ENCODE assay signal across 24 cellular contexts in genomic region chr5:179317411-179318192, GRCh38. TPM values are rescaled to one million over a fixed set of nuclear protein-coding genes. Genes with fewer than 3 reads are reported as not detected.
DNase-seq lines count a peak whose midpoint lies in the region; TF ChIP-seq lines count a peak whose summit lies in the region.
"Had no signal": no experiment of that assay in that cellular context is flagged by ENCODE, and none has a peak within 500 bp of the region (broad histone marks: within the 10 kb centered on the region; RNA-seq: fewer than 3 reads in every experiment).

No MANE protein-coding gene starts in this region.

- H3K36me3 ChIP-seq in endodermal cell (ENCODE audit: control insufficient read depth, insufficient read depth, low read length), result no peaks in the 10 kb centered on the region
- no peaks in the 10 kb centered on the region for H3K36me3 ChIP-seq in mesendoderm (ENCODE audit: control insufficient read depth, insufficient read depth, low read length)
- H3K36me3 ChIP-seq in sigmoid colon, result no peaks in the 10 kb centered on the region
- H3K36me3 ChIP-seq in transverse colon, result no peaks in the 10 kb centered on the region
- H3K36me3 ChIP-seq: thyroid gland had no signal

- H3K27ac ChIP-seq in endodermal cell (ENCODE audit: low read depth, low read length), result peak overlapping the region; percentile 57
- peak overlapping the region; percentile 10 for H3K27ac ChIP-seq in mesendoderm (ENCODE audit: low read depth, low read length)
- no peak overlapping the region for H3K27ac ChIP-seq in sigmoid colon
- no peak overlapping the region for H3K27ac ChIP-seq in transverse colon
- H3K27ac ChIP-seq: parathyroid adenoma, thyroid gland had no signal

- H3K4me1 ChIP-seq in endodermal cell (ENCODE audit: control insufficient read depth, insufficient read depth, low read length), result no peaks in the 10 kb centered on the region
- no peaks in the 10 kb centered on the region for H3K4me1 ChIP-seq in mesendoderm (ENCODE audit: control insufficient read depth, low read depth, low read length)
- peaks cover 0 to 24% (median 17%) of the 10 kb centered on the region in 4 donors for H3K4me1 ChIP-seq in sigmoid colon
- peaks cover 0 to 6% (median 4%) of the 10 kb centered on the region in 4 donors for H3K4me1 ChIP-seq in transverse colon
- H3K4me1 ChIP-seq: parathyroid adenoma had no signal

- H3K4me3 Mint-ChIP-seq in activated naive CD4-positive, alpha-beta T cell treated with anti-CD3 and anti-CD28 coated beads, Interleukin-2, amount 50 U/mL, for 24 hours, result no peak overlapping the region
- H3K4me3 Mint-ChIP-seq in endodermal cell, result no peak overlapping the region
- H3K4me3 Mint-ChIP-seq: activated CD8-positive, alpha-beta T cell treated with anti-CD3 and anti-CD28 coated beads for 36 hours; CD4-positive, CD25-positive, alpha-beta regulatory T cell; mesothelial cell of epicardium; naive thymus-derived CD8-positive, alpha-beta T cell; stimulated activated naive CD8-positive, alpha-beta T cell treated with anti-CD3 and anti-CD28 coated beads, Interleukin-15, amount 100 ng/mL, for 72 hours; T-helper 1 cell treated with Interleukin-12 subunit alpha and Interleukin-12 subunit beta and Interleukin-4 antibody, amounts not matched to agents 30 μg/mL and 1 μg/mL, for 36 hours had no signal

- TF ChIP-seq POLR2A in sigmoid colon (IDR thresholded peaks at IDR 0.05) (no peak), transverse colon (IDR thresholded peaks at IDR 0.05) (no peak)

- no peak overlapping the region for H2BK5ac ChIP-seq in mesendoderm (ENCODE audit: low read length)

- H3K4me1 Mint-ChIP-seq in activated naive CD4-positive, alpha-beta T cell treated with anti-CD3 and anti-CD28 coated beads, Interleukin-2, amount 50 U/mL, for 24 hours, result no peaks in the 10 kb centered on the region
- peaks cover 9% of the 10 kb centered on the region for H3K4me1 Mint-ChIP-seq in endodermal cell
- H3K4me1 Mint-ChIP-seq: CD4-positive, CD25-positive, alpha-beta regulatory T cell; naive thymus-derived CD8-positive, alpha-beta T cell; stimulated activated naive CD8-positive, alpha-beta T cell treated with anti-CD3 and anti-CD28 coated beads, Interleukin-15, amount 100 ng/mL, for 72 hours had no signal

- no peak overlapping the region for H3K9ac ChIP-seq in endodermal cell (ENCODE audit: extremely low read depth, low read length, poor library complexity, severe bottlenecking)
- H3K9ac ChIP-seq in mesendoderm (ENCODE audit: low read length), result no peak overlapping the region
- H3K9ac ChIP-seq: parathyroid adenoma had no signal

- WGBS in endodermal cell (ENCODE audit: insufficient coverage in 1 of 2, insufficient read length in 1 of 2), 2 experiments, result 88 to 93% methylated on average over 13 to 19 of the region's 19 CpGs
- WGBS in mesendoderm (ENCODE audit: extremely low coverage, insufficient coverage, low lambda C conversion rate), result no CpG with 5 or more reads among the region's 19 CpGs
- 76 to 84% methylated on average over 19 of the region's 19 CpGs for WGBS in sigmoid colon, 2 donors
- 83% methylated on average over 19 of the region's 19 CpGs; no CpG with 5 or more reads in 1 of the 2 donors for WGBS in transverse colon (ENCODE audit: low coverage in 1 of 2), 2 donors

- no peak overlapping the region for H3K18ac ChIP-seq in mesendoderm (ENCODE audit: low read length)

- H3K27me3 ChIP-seq in endodermal cell (ENCODE audit: control insufficient read depth, insufficient read depth, low read length, poor library complexity, severe bottlenecking) (no peaks in the 10 kb centered on the region), mesendoderm (ENCODE audit: insufficient read depth, low read length, poor library complexity) (no peaks in the 10 kb centered on the region), sigmoid colon (no peaks in the 10 kb centered on the region), transverse colon (no peaks in the 10 kb centered on the region)
- H3K27me3 ChIP-seq: thyroid gland had no signal

- TF ChIP-seq CTCF in endodermal cell (conservative IDR thresholded peaks at IDR 0.05) (no peak), sigmoid colon (IDR thresholded peaks at IDR 0.05) (no peak), transverse colon (IDR thresholded peaks at IDR 0.05) (no peak)

- no peak overlapping the region for H2BK120ac ChIP-seq in mesendoderm (ENCODE audit: low read depth, low read length)

- in situ Hi-C loops in transverse colon (cut with MboI; ENCODE audit: low pct_ligation_motif_present in 1 of 4, low pct_unique_long_range_greater_than_20kb in 1 of 4, low sequenced_read_pairs in 3 of 4), result no loop called here
- in situ Hi-C loops in KBM-7 (cut with MboI; ENCODE audit: low pct_unique_long_range_greater_than_20kb, low sequenced_read_pairs), result no loop called here

- H3K27ac Mint-ChIP-seq in activated naive CD4-positive, alpha-beta T cell treated with anti-CD3 and anti-CD28 coated beads, Interleukin-2, amount 50 U/mL, for 24 hours, result peak overlapping the region; percentile 17
- H3K27ac Mint-ChIP-seq in endodermal cell, result no peak overlapping the region
- H3K27ac Mint-ChIP-seq: activated CD8-positive, alpha-beta T cell treated with anti-CD3 and anti-CD28 coated beads for 36 hours; CD4-positive, CD25-positive, alpha-beta regulatory T cell; mesothelial cell of epicardium; naive thymus-derived CD8-positive, alpha-beta T cell; stimulated activated naive CD8-positive, alpha-beta T cell treated with anti-CD3 and anti-CD28 coated beads, Interleukin-15, amount 100 ng/mL, for 72 hours; T-helper 1 cell treated with Interleukin-12 subunit alpha and Interleukin-12 subunit beta and Interleukin-4 antibody, amounts not matched to agents 30 μg/mL and 1 μg/mL, for 36 hours had no signal

- H3K27me3 Mint-ChIP-seq in activated naive CD4-positive, alpha-beta T cell treated with anti-CD3 and anti-CD28 coated beads, Interleukin-2, amount 50 U/mL, for 24 hours, result peaks cover 3% of the 10 kb centered on the region
- H3K27me3 Mint-ChIP-seq in endodermal cell (ENCODE audit: insufficient read depth), result peaks cover 2% of the 10 kb centered on the region
- H3K27me3 Mint-ChIP-seq: activated CD8-positive, alpha-beta T cell treated with anti-CD3 and anti-CD28 coated beads for 36 hours; CD4-positive, CD25-positive, alpha-beta regulatory T cell; stimulated activated naive CD8-positive, alpha-beta T cell treated with anti-CD3 and anti-CD28 coated beads, Interleukin-15, amount 100 ng/mL, for 72 hours had no signal

- H3K56ac ChIP-seq in mesendoderm (ENCODE audit: low read length), result no peak overlapping the region

- no peak overlapping the region for H3K4me2 ChIP-seq in mesendoderm (ENCODE audit: low read length)

- H3K4me3 ChIP-seq in endodermal cell (ENCODE audit: low read length), result no peak overlapping the region
- H3K4me3 ChIP-seq in mesendoderm (ENCODE audit: low read length), result no peak overlapping the region
- H3K4me3 ChIP-seq in sigmoid colon, result no peak overlapping the region
- no peak overlapping the region for H3K4me3 ChIP-seq in transverse colon
- H3K4me3 ChIP-seq: thyroid gland had no signal

- no peaks in the 10 kb centered on the region for H3K9me3 Mint-ChIP-seq in activated naive CD4-positive, alpha-beta T cell treated with anti-CD3 and anti-CD28 coated beads, Interleukin-2, amount 50 U/mL, for 24 hours
- peaks cover 7% of the 10 kb centered on the region for H3K9me3 Mint-ChIP-seq in endodermal cell
- H3K9me3 Mint-ChIP-seq: activated CD8-positive, alpha-beta T cell treated with anti-CD3 and anti-CD28 coated beads for 36 hours; CD4-positive, CD25-positive, alpha-beta regulatory T cell; naive thymus-derived CD8-positive, alpha-beta T cell; stimulated activated naive CD8-positive, alpha-beta T cell treated with anti-CD3 and anti-CD28 coated beads, Interleukin-15, amount 100 ng/mL, for 72 hours; T-helper 1 cell treated with Interleukin-12 subunit alpha and Interleukin-12 subunit beta and Interleukin-4 antibody, amounts not matched to agents 30 μg/mL and 1 μg/mL, for 36 hours had no signal

- H3K9me3 ChIP-seq in endodermal cell (ENCODE audit: control insufficient read depth, low read length) (peaks cover 4% of the 10 kb centered on the region), sigmoid colon (no peaks in the 10 kb centered on the region), transverse colon (no peaks in the 10 kb centered on the region)
- H3K9me3 ChIP-seq: thyroid gland had no signal

- no peak overlapping the region for H4K5ac ChIP-seq in mesendoderm (ENCODE audit: low read length)

- H2BK15ac ChIP-seq in mesendoderm (replicated peaks; ENCODE audit: low read depth), result no peak overlapping the region

- intact Hi-C loops in sigmoid colon (cut with DNase I), result no loop called here
- intact Hi-C loops in transverse colon (cut with DNase I; ENCODE audit: low total_unique reads), result no loop called here

- H2AK5ac ChIP-seq in mesendoderm (ENCODE audit: low read length), result no peak overlapping the region

- H3K36me3 Mint-ChIP-seq in activated naive CD4-positive, alpha-beta T cell treated with anti-CD3 and anti-CD28 coated beads, Interleukin-2, amount 50 U/mL, for 24 hours, result no peaks in the 10 kb centered on the region
- no peaks in the 10 kb centered on the region for H3K36me3 Mint-ChIP-seq in endodermal cell (ENCODE audit: low read depth)
- H3K36me3 Mint-ChIP-seq: CD4-positive, CD25-positive, alpha-beta regulatory T cell; mesothelial cell of epicardium; naive thymus-derived CD8-positive, alpha-beta T cell had no signal

- no peak for TF ChIP-seq EP300 in sigmoid colon (IDR thresholded peaks at IDR 0.05)
- no peak for TF ChIP-seq EP300 in transverse colon (IDR thresholded peaks at IDR 0.05; ENCODE audit: low read depth)

- H3K4ac ChIP-seq in mesendoderm (ENCODE audit: low read depth, low read length), result no peak overlapping the region

- no peak overlapping the region for H3K23ac ChIP-seq in mesendoderm (ENCODE audit: low read length)

- no peaks in the 10 kb centered on the region for H3K79me2 ChIP-seq in mesendoderm (ENCODE audit: control insufficient read depth, insufficient read depth, low read length)
- H3K79me2 ChIP-seq: parathyroid adenoma had no signal

- DNase-seq in activated naive CD4-positive, alpha-beta T cell (lab: John Stamatoyannopoulos, UW), result no peak
- DNase-seq in endodermal cell, result no peak
- DNase-seq in mesendoderm, result no peak
- peak; percentile 57 for DNase-seq in sigmoid colon
- DNase-seq in transverse colon, result no peak
- DNase-seq in KBM-7, result no peak
- no peak for DNase-seq in SKM-1 (lab: John Stamatoyannopoulos, UW; ENCODE audit: unreplicated experiment)
- DNase-seq: 8988T; activated CD8-positive, alpha-beta T cell treated with anti-CD3 and anti-CD28 coated beads for 36 hours; activated gamma-delta T cell treated with Interleukin-2 at 50 U/mL for 16 hours; activated T-cell treated with anti-CD3 and anti-CD28 coated beads for 4 hours; CD4-positive, CD25-positive, alpha-beta regulatory T cell; erythroblast; MV-4-11; NCI-H1436 treated with DMSO at 0.1 percent for 48 hours; NCI-H2107; NCI-H774; stimulated activated naive CD8-positive, alpha-beta T cell treated with anti-CD3 and anti-CD28 coated beads, Interleukin-15, amount 100 ng/mL, for 72 hours; thyroid gland had no signal

- no peaks in the 10 kb centered on the region for H3K79me1 ChIP-seq in mesendoderm (ENCODE audit: low read length)

- H4K8ac ChIP-seq in mesendoderm (ENCODE audit: low read depth, low read length), result no peak overlapping the region

RNA-seq across cellular contexts. Expression of gene ADAMTS2, which starts 27.7 kb away (rescaled TPM):
- total RNA-seq in endodermal cell, result 1 to 10 TPM; 1.2 to 2.6 TPM
- 15.5 TPM for polyA plus RNA-seq in endodermal cell (2013, experiment 1 of 2)
- 13.7 TPM for polyA plus RNA-seq in endodermal cell (2013, experiment 2 of 2)
- polyA plus RNA-seq in mesendoderm (2013, experiment 1 of 2), result 0.59 TPM
- 0.83 TPM for polyA plus RNA-seq in mesendoderm (2013, experiment 2 of 2)
- 10 to 100 TPM in 3 of 4 donors, 1 to 10 TPM in 1; 9.2 to 33.2 (median 14.6) TPM for total RNA-seq in sigmoid colon
- polyA plus RNA-seq in sigmoid colon, result 1 to 10 TPM in 2 of 3 donors, under 1 TPM in 1; 0.69 to 5.9 (median 1.2) TPM
- 10 to 100 TPM in 2 of 4 donors, 1 to 10 TPM in 2; 6.0 to 20.9 (median 13.5) TPM for total RNA-seq in transverse colon
- total RNA-seq: activated CD8-positive, alpha-beta T cell treated with anti-CD3 and anti-CD28 coated beads for 36 hours; CD4-positive, CD25-positive, alpha-beta regulatory T cell; naive thymus-derived CD8-positive, alpha-beta T cell had no signal

Comparison
In these comparisons a context has a peak if more than half of its experiments do, and no peak if none do; other contexts are left out.
1. H3K27ac ChIP-seq: peak in endodermal cell (single experiment) and mesendoderm (single experiment); none in sigmoid colon (0 of 4) and transverse colon (0 of 4).